Comparison of ENCODE assay signal across 3 cellular contexts in the genomic region with DNA sequence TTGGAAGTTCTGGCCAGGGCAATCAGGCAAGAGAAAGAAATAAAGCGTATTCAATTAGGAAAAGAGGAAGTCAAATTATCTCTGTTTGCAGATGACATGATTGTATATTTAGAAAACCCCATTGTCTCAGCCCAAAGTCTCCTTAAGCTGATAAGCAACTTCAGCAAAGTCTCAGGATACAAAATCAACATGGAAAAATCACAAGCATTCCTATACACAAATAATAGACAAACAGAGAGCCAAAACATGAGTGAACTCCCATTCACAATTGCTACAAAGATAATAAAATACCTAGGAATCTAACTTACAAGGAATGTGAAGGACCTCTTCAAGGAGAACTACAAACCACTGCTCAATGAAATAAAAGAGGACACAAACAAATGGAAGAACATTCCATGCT. TPM values are rescaled to one million over a fixed set of nuclear protein-coding genes. Genes with fewer than 3 reads are reported as not detected.
"Had no signal": no experiment of that assay in that cellular context is flagged by ENCODE, and none has a peak within 500 bp of the region (broad histone marks: within the 10 kb centered on the region; RNA-seq: fewer than 3 reads in every experiment).

No MANE protein-coding gene starts in this region.

RNA-seq across cellular contexts. Expression of gene TMEM244, which starts 21.6 kb away (rescaled TPM):
- total RNA-seq: M059J, MCF 10A, NCI-H460 had no signal
